In genomic region chr14:38721822-38722431, GRCh38 we compare ENCODE assay signal across 8 cellular contexts.
DNase-seq lines count a peak whose midpoint lies in the region; ATAC-seq and TF ChIP-seq lines count a peak whose summit lies in the region.

No MANE protein-coding gene starts in this region.

- H3K9me3 ChIP-seq in right lobe of liver (no peaks in the 10 kb centered on the region), tibial artery (no peaks in the 10 kb centered on the region)

- H3K27me3 ChIP-seq in right lobe of liver (no peaks in the 10 kb centered on the region), tibial artery (no peaks in the 10 kb centered on the region)

- DNase-seq in SHP77 (lab: John Stamatoyannopoulos, UW) (peak; percentile 20 to 33), SHP77 treated with DMSO at 0.1 percent for 48 hours (lab: John Stamatoyannopoulos, UW) (no peak), RPMI7951 (ENCODE audit: low read depth) (peak; percentile 10), coronary artery (ENCODE audit: low spot score) (no peak), right lobe of liver (peak in 2 of 3 donors; percentile 30 to 62), tibial artery (peak; percentile 77 to 80)

- no peak overlapping the region for H3K4me3 ChIP-seq in coronary artery
- no peak overlapping the region for H3K4me3 ChIP-seq in right lobe of liver
- no peak overlapping the region for H3K4me3 ChIP-seq in tibial artery

- 41% methylated on average over 4 of the region's 4 CpGs for WGBS in right lobe of liver (ENCODE audit: insufficient coverage, low coverage, low lambda C conversion rate, missing lambda C conversion rate)

- ATAC-seq in GM21367 (IDR thresholded peaks at IDR 0.05; ENCODE audit: unreplicated experiment) (peak; percentile 93), HG03565 (IDR thresholded peaks at IDR 0.05; ENCODE audit: unreplicated experiment) (peak; percentile 94), right lobe of liver (peak; percentile 95 to 99 (median 98))

- no peaks in the 10 kb centered on the region for H3K36me3 ChIP-seq in right lobe of liver
- no peaks in the 10 kb centered on the region for H3K36me3 ChIP-seq in tibial artery

- peak; percentile 68 for TF ChIP-seq CTCF in coronary artery (IDR thresholded peaks at IDR 0.05)
- TF ChIP-seq CTCF in right lobe of liver (IDR thresholded peaks at IDR 0.05), result peak; percentile 71 to 84 (median 83)
- peak; percentile 81 to 86 for TF ChIP-seq CTCF in tibial artery (IDR thresholded peaks at IDR 0.05)

- H3K27ac ChIP-seq in coronary artery (no peak overlapping the region), right lobe of liver (no peak overlapping the region), tibial artery (no peak overlapping the region)

- no peak for TF ChIP-seq POLR2A in right lobe of liver (IDR thresholded peaks at IDR 0.05)

- H3K4me1 ChIP-seq in right lobe of liver, result no peaks in the 10 kb centered on the region
- H3K4me1 ChIP-seq in tibial artery, result peaks cover 0 to 24% (median 1%) of the 10 kb centered on the region in 4 donors

- intact Hi-C loops in right lobe of liver (cut with DNase I) (loop anchor here in 1 of 2 donors (10.0 kb wide), 1 partner anchor 153 kb away; no protein-coding TSS in a partner anchor), tibial artery (cut with DNase I; ENCODE audit: low total_unique reads) (loop anchor here (2.0 to 10.0 kb wide), 2 partner anchors 145 to 293 kb away; no protein-coding TSS in a partner anchor)

Comparison
In these comparisons a context has a peak if more than half of its experiments do, and no peak if none do; other contexts are left out.
1. DNase-seq: peak in SHP77 (2 of 2), RPMI7951 (single experiment), right lobe of liver (2 of 3) and tibial artery (2 of 2); none in SHP77 treated with DMSO at 0.1 percent for 48 hours (single experiment) and coronary artery (single experiment).
2. Peak in every context shown above with its lines, with median percentiles within 50 percentile points of each other: ATAC-seq and CTCF ChIP-seq.